Comparison of ENCODE assay signal across 8 cellular contexts in genomic region chr18:27005589-27005988, GRCh38.
DNase-seq lines count a peak whose midpoint lies in the region; ATAC-seq and TF ChIP-seq lines count a peak whose summit lies in the region.

No MANE protein-coding gene starts in this region.

- peak; percentile 7 for DNase-seq in A673 (ENCODE audit: low spot score)
- peak; percentile 63 for DNase-seq in Karpas-422
- DNase-seq in dorsolateral prefrontal cortex: no peak
- DNase-seq in activated naive CD4-positive, alpha-beta T cell (lab: John Stamatoyannopoulos, UW): no peak
- DNase-seq in activated T-cell treated with anti-CD3 and anti-CD28 coated beads, Interleukin-2, amount 50 U/mL, for 72 hours: no peak
- no peak for DNase-seq in activated CD4-positive, alpha-beta memory T cell treated with anti-CD3 and anti-CD28 coated beads, Interleukin-2, amount 10 ng/mL, durations not matched to agents 7 days and 5 days

- H3K9ac ChIP-seq in Karpas-422 (ENCODE audit: low read length): no peak overlapping the region

- CTCF ChIA-PET in A673 (lab: Charles Lee): no interaction called here
- CTCF ChIA-PET in activated CD4-positive, alpha-beta memory T cell treated with anti-CD3 and anti-CD28 coated beads, Interleukin-2, amount 10 ng/mL, durations not matched to agents 7 days and 5 days (lab: Charles Lee): no interaction called here

- intact Hi-C loops in A673 (cut with micrococcal nuclease; ENCODE audit: unreplicated experiment): loop anchor here (10.0 kb wide), 1 partner anchor 601 kb away; no protein-coding TSS in a partner anchor
- intact Hi-C loops in dorsolateral prefrontal cortex (cut with DNase I): loop anchor here in 1 of 2 donors (10.0 kb wide), 4 partner anchors 201 to 701 kb away; no protein-coding TSS in a partner anchor

- ATAC-seq in GM18505 (IDR thresholded peaks at IDR 0.05; ENCODE audit: unreplicated experiment) (peak; percentile 73), GM21447 (IDR thresholded peaks at IDR 0.05; ENCODE audit: unreplicated experiment) (no peak)
- no peak for ATAC-seq in activated T-cell treated with anti-CD3 and anti-CD28 coated beads, Interleukin-2, amount 50 U/mL, for 72 hours (replicated peaks in 1 of 2)

- no peak overlapping the region for H3K27ac ChIP-seq in A673 (ENCODE audit: low read depth, low read length, poor library complexity, severe bottlenecking)
- H3K27ac ChIP-seq in Karpas-422 (ENCODE audit: low read length): no peak overlapping the region
- no peak overlapping the region for H3K27ac ChIP-seq in dorsolateral prefrontal cortex

- POLR2A ChIA-PET in A673 (lab: Charles Lee; ENCODE audit: low non-redundant PET): no interaction called here
- POLR2A ChIA-PET in activated CD4-positive, alpha-beta memory T cell treated with anti-CD3 and anti-CD28 coated beads, Interleukin-2, amount 10 ng/mL, durations not matched to agents 7 days and 5 days (lab: Charles Lee): no interaction called here

- H3K4me2 ChIP-seq in Karpas-422 (ENCODE audit: low read depth, low read length, poor library complexity, severe bottlenecking): no peak overlapping the region

- no peak overlapping the region for H2AFZ ChIP-seq in Karpas-422 (ENCODE audit: low read length)

- no peaks in the 10 kb centered on the region for H3K27me3 ChIP-seq in A673 (replicated peaks; ENCODE audit: insufficient read depth, low read depth, low read length, poor library complexity)
- H3K27me3 ChIP-seq in Karpas-422 (ENCODE audit: low read length): no peaks in the 10 kb centered on the region
- H3K27me3 ChIP-seq in dorsolateral prefrontal cortex: no peaks in the 10 kb centered on the region

- H3K36me3 ChIP-seq in A673 (ENCODE audit: insufficient read depth, low read length, poor library complexity, severe bottlenecking): no peaks in the 10 kb centered on the region
- H3K36me3 ChIP-seq in Karpas-422 (ENCODE audit: insufficient read depth, low read length): no peaks in the 10 kb centered on the region

- no peaks in the 10 kb centered on the region for H3K36me3 Mint-ChIP-seq in activated T-cell treated with anti-CD3 and anti-CD28 coated beads, Interleukin-2, amount 50 U/mL, for 72 hours (ENCODE audit: insufficient read depth in 2 of 2)
- H3K36me3 Mint-ChIP-seq in activated CD4-positive, alpha-beta memory T cell treated with anti-CD3 and anti-CD28 coated beads, Interleukin-2, amount 10 ng/mL, durations not matched to agents 7 days and 5 days (ENCODE audit: low read depth): no peaks in the 10 kb centered on the region

- H3K9me3 ChIP-seq in A673 (ENCODE audit: low read depth, low read length, poor library complexity, severe bottlenecking): no peaks in the 10 kb centered on the region
- no peaks in the 10 kb centered on the region for H3K9me3 ChIP-seq in Karpas-422 (ENCODE audit: low read length)

- peaks cover 0 to 1% of the 10 kb centered on the region in 2 donors for H3K9me3 Mint-ChIP-seq in activated T-cell treated with anti-CD3 and anti-CD28 coated beads, Interleukin-2, amount 50 U/mL, for 72 hours
- H3K9me3 Mint-ChIP-seq in activated CD4-positive, alpha-beta memory T cell treated with anti-CD3 and anti-CD28 coated beads, Interleukin-2, amount 10 ng/mL, durations not matched to agents 7 days and 5 days: peaks cover 4% of the 10 kb centered on the region

- no peaks in the 10 kb centered on the region for H3K4me1 ChIP-seq in A673 (ENCODE audit: insufficient read depth, low read length, poor library complexity, severe bottlenecking)
- H3K4me1 ChIP-seq in Karpas-422 (ENCODE audit: low read length): no peaks in the 10 kb centered on the region

- H3K4me1 Mint-ChIP-seq in activated T-cell treated with anti-CD3 and anti-CD28 coated beads, Interleukin-2, amount 50 U/mL, for 72 hours (ENCODE audit: low read depth): no peaks in the 10 kb centered on the region
- no peaks in the 10 kb centered on the region for H3K4me1 Mint-ChIP-seq in activated CD4-positive, alpha-beta memory T cell treated with anti-CD3 and anti-CD28 coated beads, Interleukin-2, amount 10 ng/mL, durations not matched to agents 7 days and 5 days

- H3K9me2 ChIP-seq in Karpas-422 (replicated peaks; ENCODE audit: insufficient read depth, low read length): no peaks in the 10 kb centered on the region

- no peak overlapping the region for H3K4me3 Mint-ChIP-seq in activated T-cell treated with anti-CD3 and anti-CD28 coated beads, Interleukin-2, amount 50 U/mL, for 72 hours
- no peak overlapping the region for H3K4me3 Mint-ChIP-seq in activated CD4-positive, alpha-beta memory T cell treated with anti-CD3 and anti-CD28 coated beads, Interleukin-2, amount 10 ng/mL, durations not matched to agents 7 days and 5 days

- H3K4me3 ChIP-seq in A673 (ENCODE audit: low read depth, low read length, poor library complexity, severe bottlenecking) (no peak overlapping the region), Karpas-422 (ENCODE audit: low read length) (no peak overlapping the region), dorsolateral prefrontal cortex (no peak overlapping the region)

- BruUV-seq in A673 (replicated peaks; lab: Mats Ljungman, UMichigan): no TSS peak

- no peaks in the 10 kb centered on the region for H3K79me2 ChIP-seq in Karpas-422 (ENCODE audit: low read length)

- no peaks in the 10 kb centered on the region for H4K20me1 ChIP-seq in Karpas-422 (ENCODE audit: insufficient read depth, low read depth, low read length)

- H3K27me3 Mint-ChIP-seq in activated T-cell treated with anti-CD3 and anti-CD28 coated beads, Interleukin-2, amount 50 U/mL, for 72 hours (ENCODE audit: low read depth): no peaks in the 10 kb centered on the region
- H3K27me3 Mint-ChIP-seq in activated CD4-positive, alpha-beta memory T cell treated with anti-CD3 and anti-CD28 coated beads, Interleukin-2, amount 10 ng/mL, durations not matched to agents 7 days and 5 days: no peaks in the 10 kb centered on the region

- peak; percentile 41; the same call in 1 of the 2 replicates for TF ChIP-seq CTCF in A673 (conservative IDR thresholded peaks at IDR 0.05; ENCODE audit: low read depth, low read length)
- peak in 32 of 56 donors; percentile 9 to 43 (median 24) for TF ChIP-seq CTCF in dorsolateral prefrontal cortex (IDR thresholded peaks at IDR 0.05 in 54 of 56, conservative IDR thresholded peaks at IDR 0.05 in 2 of 56; ENCODE audit: low read depth in 1 of 56, partially characterized antibody in 56 of 56)

- no peak overlapping the region for H3K27ac Mint-ChIP-seq in activated T-cell treated with anti-CD3 and anti-CD28 coated beads, Interleukin-2, amount 50 U/mL, for 72 hours
- no peak overlapping the region for H3K27ac Mint-ChIP-seq in activated CD4-positive, alpha-beta memory T cell treated with anti-CD3 and anti-CD28 coated beads, Interleukin-2, amount 10 ng/mL, durations not matched to agents 7 days and 5 days

- TF ChIP-seq POLR2A in GM18505 (IDR thresholded peaks at IDR 0.05; ENCODE audit: borderline replicate concordance, extremely low read depth, insufficient read depth, insufficient read length): no peak

Comparison
In these comparisons a context has a peak if more than half of its experiments do, and no peak if none do; other contexts are left out.
1. DNase-seq: peak in A673 (single experiment) and Karpas-422 (single experiment); none in dorsolateral prefrontal cortex (0 of 10), activated naive CD4-positive, alpha-beta T cell (0 of 4), activated T-cell treated with anti-CD3 and anti-CD28 coated beads, Interleukin-2, amount 50 U/mL, for 72 hours (0 of 2) and activated CD4-positive, alpha-beta memory T cell treated with anti-CD3 and anti-CD28 coated beads, Interleukin-2, amount 10 ng/mL, durations not matched to agents 7 days and 5 days (single experiment).